Comparison of ENCODE assay signal across 24 cellular contexts in the genomic region with DNA sequence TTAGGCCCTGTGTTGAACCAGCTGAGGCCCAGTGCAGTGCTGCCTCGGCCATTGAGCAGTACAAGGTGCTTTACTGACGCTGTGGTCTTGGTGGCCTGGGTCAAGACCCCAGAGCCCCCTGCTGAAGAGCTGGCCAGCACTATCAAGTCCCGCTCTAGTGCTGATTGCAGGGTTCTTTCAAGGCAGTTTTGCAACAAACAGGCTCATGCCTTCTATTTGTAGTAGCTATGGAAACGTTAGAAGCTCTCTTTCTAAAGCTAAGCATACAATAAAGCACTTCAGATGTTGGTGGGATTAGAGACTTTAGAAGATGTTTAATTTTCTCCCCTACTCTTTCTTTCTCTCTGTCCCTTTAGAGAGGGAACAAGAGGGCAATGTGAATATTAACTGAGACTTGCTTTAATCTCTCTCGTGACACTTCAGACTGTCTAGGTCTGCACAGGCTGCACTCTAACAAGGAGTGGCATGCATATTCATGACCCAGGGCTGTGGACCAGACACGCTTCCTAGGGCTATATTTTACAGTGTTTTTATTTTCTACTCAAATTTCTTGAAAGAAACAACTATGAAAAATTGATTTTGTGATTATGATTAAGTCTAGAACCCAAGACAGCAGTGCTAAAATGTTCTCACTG.
DNase-seq lines count a peak whose midpoint lies in the region; ATAC-seq and TF ChIP-seq lines count a peak whose summit lies in the region.
"Had no signal": no experiment of that assay in that cellular context is flagged by ENCODE, and none has a peak within 500 bp of the region (broad histone marks: within the 10 kb centered on the region; RNA-seq: fewer than 3 reads in every experiment).

No MANE protein-coding gene starts in this region.

- H3K27ac ChIP-seq in cardiac muscle cell (peak overlapping the region; percentile 27), right atrium auricular region (no peak overlapping the region), left lung (no peak overlapping the region), upper lobe of right lung (no peak overlapping the region)
- H3K27ac ChIP-seq: A549; BLaER1 treated with 17β-estradiol and CSF1 and Interleukin-3, amounts not matched to agents 10 nM and 100 nM had no signal

- H3K36me3 ChIP-seq in cardiac muscle cell (no peaks in the 10 kb centered on the region), right atrium auricular region (peaks cover 4% of the 10 kb centered on the region), left lung (peaks cover 0 to 24% of the 10 kb centered on the region in 2 donors), upper lobe of right lung (peaks cover 23% of the 10 kb centered on the region)

- H3K36me3 Mint-ChIP-seq in WTC11: no peaks in the 10 kb centered on the region

- CTCF ChIA-PET in WTC11 (lab: Charles Lee): interaction anchor here (1.7 kb wide), 1 partner anchor 26 kb away, joined by 8 read pairs; no protein-coding TSS in a partner anchor

- intact Hi-C loops in left lung (cut with DNase I): no loop called here
- intact Hi-C loops in upper lobe of right lung (cut with DNase I): no loop called here

- H3K4me1 ChIP-seq in cardiac muscle cell (ENCODE audit: low read depth) (peaks cover 12% of the 10 kb centered on the region), right atrium auricular region (no peaks in the 10 kb centered on the region), left lung (no peaks in the 10 kb centered on the region), upper lobe of right lung (peaks cover 3% of the 10 kb centered on the region)

- no peaks in the 10 kb centered on the region for H3K27me3 Mint-ChIP-seq in WTC11 (ENCODE audit: low read depth)
- H3K27me3 Mint-ChIP-seq: CD4-positive, alpha-beta T cell had no signal

- 0 out of 2 replicates have a peak overlapping the region, but pooled peaks have one; percentile 39 for H3K27ac Mint-ChIP-seq in WTC11
- H3K27ac Mint-ChIP-seq: CD4-positive, alpha-beta T cell had no signal

- peaks cover 15% of the 10 kb centered on the region for H3K4me1 Mint-ChIP-seq in WTC11

- no peaks in the 10 kb centered on the region for H3K27me3 ChIP-seq in cardiac muscle cell
- H3K27me3 ChIP-seq in right atrium auricular region: no peaks in the 10 kb centered on the region
- H3K27me3 ChIP-seq in left lung: no peaks in the 10 kb centered on the region
- H3K27me3 ChIP-seq in upper lobe of right lung: no peaks in the 10 kb centered on the region
- H3K27me3 ChIP-seq: BLaER1 treated with 17β-estradiol and CSF1 and Interleukin-3, amounts not matched to agents 10 nM and 100 nM had no signal

- H3K4me3 ChIP-seq in cardiac muscle cell (no peak overlapping the region), right atrium auricular region (no peak overlapping the region), left lung (no peak overlapping the region), upper lobe of right lung (no peak overlapping the region)
- H3K4me3 ChIP-seq: A549; BLaER1 treated with 17β-estradiol and CSF1 and Interleukin-3, amounts not matched to agents 10 nM and 100 nM; GM12878; K562 had no signal

- no peak overlapping the region for H3K4me3 Mint-ChIP-seq in WTC11
- H3K4me3 Mint-ChIP-seq: CD4-positive, alpha-beta T cell had no signal

- DNase-seq in cardiac muscle cell (ENCODE audit: low read depth in 1 of 2, low spot score in 1 of 2) (peak in 1 of 2 donors; percentile 25), right atrium auricular region (ENCODE audit: low spot score) (no peak), WTC11 (ENCODE audit: low spot score) (no peak), left lung (no peak), upper lobe of right lung (no peak), OCI-M2 (lab: John Stamatoyannopoulos, UW; ENCODE audit: unreplicated experiment) (no peak)
- DNase-seq: AML-193; CD4-positive, alpha-beta T cell; EL; GDM1; HCEC 1CT; NCI-H1105 treated with DMSO at 0.1 percent for 48 hours; NCI-H146; NCI-H1930; NCI-H2171; NCI-H226; NCI-H748 treated with DMSO at 0.1 percent for 48 hours; RPMI8226; SHP77 treated with DMSO at 0.1 percent for 48 hours had no signal

- POLR2A ChIA-PET in WTC11 (lab: Charles Lee): interaction anchor here (0.6 kb wide), 1 partner anchor 26 kb away, joined by 3 read pairs; no protein-coding TSS in a partner anchor

- TF ChIP-seq CTCF in cardiac muscle cell (IDR thresholded peaks at IDR 0.05; ENCODE audit: low read depth, low read length) (no peak), right atrium auricular region (IDR thresholded peaks at IDR 0.05) (no peak), WTC11 (IDR thresholded peaks at IDR 0.05) (no peak), left lung (IDR thresholded peaks at IDR 0.05) (no peak), upper lobe of right lung (IDR thresholded peaks at IDR 0.05) (no peak)

- H3K9me3 ChIP-seq in cardiac muscle cell (ENCODE audit: low read depth) (no peaks in the 10 kb centered on the region), right atrium auricular region (no peaks in the 10 kb centered on the region), left lung (no peaks in the 10 kb centered on the region), upper lobe of right lung (no peaks in the 10 kb centered on the region)
- H3K9me3 ChIP-seq: A549; BLaER1 treated with 17β-estradiol and CSF1 and Interleukin-3, amounts not matched to agents 10 nM and 100 nM had no signal

- H3K9me3 Mint-ChIP-seq in WTC11: no peaks in the 10 kb centered on the region
- H3K9me3 Mint-ChIP-seq: CD4-positive, alpha-beta T cell had no signal

- ATAC-seq in WTC11 (no peak), left lung (peak; percentile 89), upper lobe of right lung (peak; percentile 70), GM18868 (IDR thresholded peaks at IDR 0.05; ENCODE audit: unreplicated experiment) (no peak)
- ATAC-seq: A549, GM12878, K562 had no signal

TF ChIP-seq in WTC11, 78 proteins besides CTCF, POLR2A, EP300 and RAD21:
- TF ChIP-seq MAX (CRISPR knock-in tag; IDR thresholded peaks at IDR 0.05): no peak
- TF ChIP-seq, protein P1, sequence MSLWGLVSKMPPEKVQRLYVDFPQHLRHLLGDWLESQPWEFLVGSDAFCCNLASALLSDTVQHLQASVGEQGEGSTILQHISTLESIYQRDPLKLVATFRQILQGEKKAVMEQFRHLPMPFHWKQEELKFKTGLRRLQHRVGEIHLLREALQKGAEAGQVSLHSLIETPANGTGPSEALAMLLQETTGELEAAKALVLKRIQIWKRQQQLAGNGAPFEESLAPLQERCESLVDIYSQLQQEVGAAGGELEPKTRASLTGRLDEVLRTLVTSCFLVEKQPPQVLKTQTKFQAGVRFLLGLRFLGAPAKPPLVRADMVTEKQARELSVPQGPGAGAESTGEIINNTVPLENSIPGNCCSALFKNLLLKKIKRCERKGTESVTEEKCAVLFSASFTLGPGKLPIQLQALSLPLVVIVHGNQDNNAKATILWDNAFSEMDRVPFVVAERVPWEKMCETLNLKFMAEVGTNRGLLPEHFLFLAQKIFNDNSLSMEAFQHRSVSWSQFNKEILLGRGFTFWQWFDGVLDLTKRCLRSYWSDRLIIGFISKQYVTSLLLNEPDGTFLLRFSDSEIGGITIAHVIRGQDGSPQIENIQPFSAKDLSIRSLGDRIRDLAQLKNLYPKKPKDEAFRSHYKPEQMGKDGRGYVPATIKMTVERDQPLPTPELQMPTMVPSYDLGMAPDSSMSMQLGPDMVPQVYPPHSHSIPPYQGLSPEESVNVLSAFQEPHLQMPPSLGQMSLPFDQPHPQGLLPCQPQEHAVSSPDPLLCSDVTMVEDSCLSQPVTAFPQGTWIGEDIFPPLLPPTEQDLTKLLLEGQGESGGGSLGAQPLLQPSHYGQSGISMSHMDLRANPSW (CRISPR knock-in tag; conservative IDR thresholded peaks at IDR 0.05; ENCODE audit: low read depth): no peak
- no peak for TF ChIP-seq PRRX2 (CRISPR knock-in tag; IDR thresholded peaks at IDR 0.05)
- TF ChIP-seq TCF7 (CRISPR knock-in tag; IDR thresholded peaks at IDR 0.05; ENCODE audit: low read depth): no peak
- no peak for TF ChIP-seq MYBL2 (CRISPR knock-in tag; IDR thresholded peaks at IDR 0.05)
- TF ChIP-seq IRF2 (CRISPR knock-in tag; IDR thresholded peaks at IDR 0.05; ENCODE audit: borderline replicate concordance, low read depth): no peak
- no peak for TF ChIP-seq RELA (CRISPR knock-in tag; IDR thresholded peaks at IDR 0.05; ENCODE audit: borderline replicate concordance)
- no peak for TF ChIP-seq FOXK1 (CRISPR knock-in tag; IDR thresholded peaks at IDR 0.05)
- no peak for TF ChIP-seq IRF1 (CRISPR knock-in tag; IDR thresholded peaks at IDR 0.05)
- TF ChIP-seq EMX1 (CRISPR knock-in tag; IDR thresholded peaks at IDR 0.05): no peak
- no peak for TF ChIP-seq TP53 (CRISPR knock-in tag; IDR thresholded peaks at IDR 0.05)
- no peak for TF ChIP-seq GTF2I (CRISPR knock-in tag; conservative IDR thresholded peaks at IDR 0.05)
- TF ChIP-seq, protein P2, sequence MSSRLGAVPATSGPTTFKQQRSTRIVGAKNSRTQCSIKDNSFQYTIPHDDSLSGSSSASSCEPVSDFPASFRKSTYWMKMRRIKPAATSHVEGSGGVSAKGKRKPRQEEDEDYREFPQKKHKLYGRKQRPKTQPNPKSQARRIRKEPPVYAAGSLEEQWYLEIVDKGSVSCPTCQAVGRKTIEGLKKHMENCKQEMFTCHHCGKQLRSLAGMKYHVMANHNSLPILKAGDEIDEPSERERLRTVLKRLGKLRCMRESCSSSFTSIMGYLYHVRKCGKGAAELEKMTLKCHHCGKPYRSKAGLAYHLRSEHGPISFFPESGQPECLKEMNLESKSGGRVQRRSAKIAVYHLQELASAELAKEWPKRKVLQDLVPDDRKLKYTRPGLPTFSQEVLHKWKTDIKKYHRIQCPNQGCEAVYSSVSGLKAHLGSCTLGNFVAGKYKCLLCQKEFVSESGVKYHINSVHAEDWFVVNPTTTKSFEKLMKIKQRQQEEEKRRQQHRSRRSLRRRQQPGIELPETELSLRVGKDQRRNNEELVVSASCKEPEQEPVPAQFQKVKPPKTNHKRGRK (CRISPR knock-in tag; IDR thresholded peaks at IDR 0.05; ENCODE audit: borderline replicate concordance): no peak

Comparison
In these comparisons a context has a peak if more than half of its experiments do, and no peak if none do; other contexts are left out.
1. ATAC-seq: peak in left lung (single experiment) and upper lobe of right lung (single experiment); none in WTC11 (single experiment) and GM18868 (single experiment).